In genomic region chr12:133129368-133130037, GRCh38 we compare ENCODE assay signal across 8 cellular contexts. TPM values are rescaled to one million over a fixed set of nuclear protein-coding genes. Genes with fewer than 3 reads are reported as not detected.
DNase-seq lines count a peak whose midpoint lies in the region; ATAC-seq and TF ChIP-seq lines count a peak whose summit lies in the region.

No MANE protein-coding gene starts in this region.

- H3K9me3 ChIP-seq in HUES64 (ENCODE audit: insufficient read depth, low read depth, low read length) (peaks cover 72% of the 10 kb centered on the region), right cardiac atrium (ENCODE audit: control insufficient read depth, low read length) (peaks cover 9% of the 10 kb centered on the region), skeletal muscle tissue (ENCODE audit: control insufficient read depth in 3 of 3, low read length in 3 of 3) (peaks cover 21 to 31% (median 22%) of the 10 kb centered on the region in 3 donors)

- no peak for ATAC-seq in right cardiac atrium
- no peak for ATAC-seq in GM21825 (IDR thresholded peaks at IDR 0.05; ENCODE audit: unreplicated experiment)
- no peak for ATAC-seq in HG03196 (IDR thresholded peaks at IDR 0.05; ENCODE audit: unreplicated experiment)
- ATAC-seq in GM19452 (IDR thresholded peaks at IDR 0.05; ENCODE audit: unreplicated experiment) = no peak

- H3K27me3 ChIP-seq in HUES64 (ENCODE audit: insufficient read depth, low read length) = no peaks in the 10 kb centered on the region
- H3K27me3 ChIP-seq in right cardiac atrium (ENCODE audit: control insufficient read depth, insufficient read depth) = no peaks in the 10 kb centered on the region
- H3K27me3 ChIP-seq in skeletal muscle tissue (ENCODE audit: control insufficient read depth in 3 of 3, insufficient read depth in 3 of 3, low read length in 3 of 3) = no peaks in the 10 kb centered on the region

- intact Hi-C loops in right cardiac atrium (cut with DNase I) = loop anchor here in 2 of 4 donors (2.0 to 5.0 kb wide), 2 partner anchors 47 to 93 kb away; partner anchors contain the start of genes ZNF140 (in 1 of the 2) and ZNF84 (in 1 of the 2)

- WGBS in HUES64 = 31% methylated on average over 23 of the region's 26 CpGs
- WGBS in right cardiac atrium = 19% methylated on average over 26 of the region's 26 CpGs

- H3K4me1 ChIP-seq in HUES64 (ENCODE audit: insufficient read depth, low read length) = peaks cover 5% of the 10 kb centered on the region; the same call in 1 of the 2 replicates
- H3K4me1 ChIP-seq in right cardiac atrium (ENCODE audit: control insufficient read depth, insufficient read depth, low read length) = no peaks in the 10 kb centered on the region
- peaks cover 0 to 2% (median 0%) of the 10 kb centered on the region in 3 donors for H3K4me1 ChIP-seq in skeletal muscle tissue (ENCODE audit: control insufficient read depth in 3 of 3, insufficient read depth in 3 of 3, low read length in 3 of 3)

- H3K4me3 Mint-ChIP-seq in activated naive CD4-positive, alpha-beta T cell treated with anti-CD3 and anti-CD28 coated beads, Interleukin-2, amount 50 U/mL, for 24 hours = peak overlapping the region; percentile 94

- H3K36me3 ChIP-seq in HUES64 (ENCODE audit: insufficient read depth, low read length) (peaks cover 68% of the 10 kb centered on the region), skeletal muscle tissue (ENCODE audit: control insufficient read depth in 3 of 3, insufficient read depth in 3 of 3, low read length in 3 of 3) (peaks cover 26 to 28% (median 26%) of the 10 kb centered on the region in 3 donors)

- DNase-seq in GM12864 (ENCODE audit: low read depth) (no peak), right cardiac atrium (peak in 1 of 3 donors; percentile 53)

- no peak for TF ChIP-seq CTCF in GM12864 (IDR thresholded peaks at IDR 0.05; ENCODE audit: low read depth, low read length, missing control alignments)

- H3K4me1 Mint-ChIP-seq in activated naive CD4-positive, alpha-beta T cell treated with anti-CD3 and anti-CD28 coated beads, Interleukin-2, amount 50 U/mL, for 24 hours = peaks cover 28% of the 10 kb centered on the region

- peak overlapping the region; percentile 75 for H3K4me3 ChIP-seq in GM12864 (ENCODE audit: low read depth, low read length)
- H3K4me3 ChIP-seq in HUES64 (ENCODE audit: low read length) = peak overlapping the region; percentile 99
- peak overlapping the region; percentile 77 for H3K4me3 ChIP-seq in right cardiac atrium (ENCODE audit: low read length)
- H3K4me3 ChIP-seq in skeletal muscle tissue (ENCODE audit: low read length in 3 of 3) = peak overlapping the region; percentile 72 to 97 (median 75)

- H3K27ac ChIP-seq in HUES64 (ENCODE audit: low read depth, low read length) (peak overlapping the region; percentile 95), right cardiac atrium (ENCODE audit: low read length) (peak overlapping the region; percentile 80), skeletal muscle tissue (ENCODE audit: low read depth, low read length) (peak overlapping the region; percentile 85)

- peak overlapping the region; percentile 65 for H3K27ac Mint-ChIP-seq in activated naive CD4-positive, alpha-beta T cell treated with anti-CD3 and anti-CD28 coated beads, Interleukin-2, amount 50 U/mL, for 24 hours

- H3K9me3 Mint-ChIP-seq in activated naive CD4-positive, alpha-beta T cell treated with anti-CD3 and anti-CD28 coated beads, Interleukin-2, amount 50 U/mL, for 24 hours = peaks cover 20% of the 10 kb centered on the region

- peaks cover 52% of the 10 kb centered on the region for H3K36me3 Mint-ChIP-seq in activated naive CD4-positive, alpha-beta T cell treated with anti-CD3 and anti-CD28 coated beads, Interleukin-2, amount 50 U/mL, for 24 hours

- H3K27me3 Mint-ChIP-seq in activated naive CD4-positive, alpha-beta T cell treated with anti-CD3 and anti-CD28 coated beads, Interleukin-2, amount 50 U/mL, for 24 hours = no peaks in the 10 kb centered on the region

- H3K9ac ChIP-seq in HUES64 (ENCODE audit: low read depth, low read length) (peak overlapping the region; percentile 97), skeletal muscle tissue (ENCODE audit: low read depth in 1 of 3, low read length in 3 of 3) (peak overlapping the region; percentile 73 to 94 (median 87))

RNA-seq across cellular contexts. Expression of gene ZNF891, which starts 0.6 kb away (rescaled TPM):
- 1.0 TPM for polyA plus RNA-seq in HUES64 (2013, experiment 1 of 2)
- 1.0 TPM for polyA plus RNA-seq in HUES64 (2013, experiment 2 of 2)
- 1 to 10 TPM; 1.2 to 1.5 (median 1.3) TPM for total RNA-seq in right cardiac atrium
- 0.86 TPM for polyA plus RNA-seq in right cardiac atrium
- total RNA-seq in skeletal muscle tissue = 2.1 TPM

RNA-seq across cellular contexts. Expression of gene ZNF10, which starts 0.9 kb away (rescaled TPM):
- 6.9 TPM for polyA plus RNA-seq in HUES64 (2013, experiment 1 of 2)
- polyA plus RNA-seq in HUES64 (2013, experiment 2 of 2) = 6.1 TPM
- 10 to 100 TPM in 3 of 4 donors, 1 to 10 TPM in 1; 7.7 to 11.4 (median 10.4) TPM for total RNA-seq in right cardiac atrium
- 7.8 TPM for polyA plus RNA-seq in right cardiac atrium
- total RNA-seq in skeletal muscle tissue = 8.4 TPM

RNA-seq across cellular contexts. Expression of gene ZNF140, which starts 48.8 kb away (rescaled TPM):
- polyA plus RNA-seq in HUES64 (2013, experiment 1 of 2) = 12.6 TPM
- polyA plus RNA-seq in HUES64 (2013, experiment 2 of 2) = 14.5 TPM
- total RNA-seq in right cardiac atrium (10 to 100 TPM in 2 of 4 donors, 1 to 10 TPM in 2; 8.5 to 10.7 (median 10.0) TPM), skeletal muscle tissue (21.4 TPM)
- polyA plus RNA-seq in right cardiac atrium = 10.3 TPM

RNA-seq across cellular contexts. Expression of gene ZNF268, which starts 51.8 kb away (rescaled TPM):
- 17.4 TPM for polyA plus RNA-seq in HUES64 (2013, experiment 1 of 2)
- polyA plus RNA-seq in HUES64 (2013, experiment 2 of 2) = 15.8 TPM
- total RNA-seq in right cardiac atrium = 10 to 100 TPM in 3 of 4 donors, 1 to 10 TPM in 1; 9.7 to 13.6 (median 12.5) TPM
- polyA plus RNA-seq in right cardiac atrium = 2.9 TPM
- total RNA-seq in skeletal muscle tissue = 15.7 TPM
